9 cellular contexts compared by ENCODE assay signal in genomic region chr14:69580009-69580577, GRCh38. TPM values are rescaled to one million over a fixed set of nuclear protein-coding genes. Genes with fewer than 3 reads are reported as not detected.
DNase-seq lines count a peak whose midpoint lies in the region; ATAC-seq and TF ChIP-seq lines count a peak whose summit lies in the region.
"Had no signal": no experiment of that assay in that cellular context is flagged by ENCODE, and none has a peak within 500 bp of the region (broad histone marks: within the 10 kb centered on the region; RNA-seq: fewer than 3 reads in every experiment).

No MANE protein-coding gene starts in this region.

- H2BK15ac ChIP-seq in neuronal stem cell (ENCODE audit: low read length) = peak overlapping the region; percentile 68

- H3K9me3 ChIP-seq in PC-9 (ENCODE audit: insufficient read depth, low read depth) (no peaks in the 10 kb centered on the region), neuronal stem cell (replicated peaks in 1 of 2; ENCODE audit: control insufficient read depth in 2 of 2, insufficient read depth in 1 of 2, low read depth in 1 of 2, low read length in 2 of 2) (peaks cover 3 to 5% of the 10 kb centered on the region in 2 donors)
- H3K9me3 ChIP-seq: SJSA1 had no signal

- ATAC-seq in esophagus mucosa (peak; percentile 94), HG03025 (IDR thresholded peaks at IDR 0.05; ENCODE audit: low FRiP score, unreplicated experiment) (no peak), HG02870 (IDR thresholded peaks at IDR 0.05; ENCODE audit: unreplicated experiment) (no peak)

- H2BK12ac ChIP-seq in neuronal stem cell (ENCODE audit: low read length) = peak overlapping the region; percentile 18

- BruUV-seq in Calu3 (replicated peaks; lab: Mats Ljungman, UMichigan) (no TSS peak), PC-9 (replicated peaks; lab: Mats Ljungman, UMichigan) (no TSS peak)

- no CpG with 5 or more reads among the region's 7 CpGs for WGBS in neuronal stem cell (ENCODE audit: extremely low coverage in 2 of 2, insufficient read length in 2 of 2, insufficient replicate concordance in 1 of 2), 2 donors

- H3K4me3 Mint-ChIP-seq in Calu3 (ENCODE audit: low read depth, unreplicated experiment) = no peak overlapping the region

- H3K27ac Mint-ChIP-seq in Calu3 (ENCODE audit: unreplicated experiment) = no peak overlapping the region

- H3K36me3 ChIP-seq in PC-9 (ENCODE audit: low read depth) (no peaks in the 10 kb centered on the region), neuronal stem cell (replicated peaks in 1 of 2; ENCODE audit: control insufficient read depth in 2 of 2, insufficient read depth in 2 of 2, low read length in 2 of 2) (no peaks in the 10 kb centered on the region)
- H3K36me3 ChIP-seq: SJSA1 had no signal

- H3K4me1 ChIP-seq in PC-9 (replicated peaks; ENCODE audit: insufficient read depth) = peaks cover 21% of the 10 kb centered on the region
- H3K4me1 ChIP-seq in neuronal stem cell (ENCODE audit: control insufficient read depth in 2 of 2, insufficient read depth in 1 of 2, low read depth in 1 of 2, low read length in 2 of 2) = peaks cover 0 to 5% of the 10 kb centered on the region in 2 donors
- H3K4me1 ChIP-seq: SJSA1 had no signal

- H3K27ac ChIP-seq in PC-9 (no peak overlapping the region), neuronal stem cell (replicated peaks; ENCODE audit: low read length) (peak overlapping the region; percentile 9)
- H3K27ac ChIP-seq: SJSA1 had no signal

- DNase-seq in Calu3 (peak; percentile 66), HT1080 (ENCODE audit: low read depth) (peak; percentile 59), PC-9 (peak; percentile 44 to 95), neuronal stem cell (ENCODE audit: low spot score) (no peak), SKM-1 (lab: John Stamatoyannopoulos, UW; ENCODE audit: unreplicated experiment) (no peak)

- intact Hi-C loops in Calu3 (cut with micrococcal nuclease; ENCODE audit: unreplicated experiment) = no loop called here
- intact Hi-C loops in PC-9 (cut with micrococcal nuclease; ENCODE audit: unreplicated experiment) = no loop called here

- H2AFZ ChIP-seq in PC-9 (no peak overlapping the region), neuronal stem cell (ENCODE audit: low read length) (peak overlapping the region; percentile 72)

- H3K18ac ChIP-seq in neuronal stem cell (ENCODE audit: low read length) = no peak overlapping the region

- H2BK120ac ChIP-seq in neuronal stem cell (ENCODE audit: low read depth, low read length) = no peak overlapping the region

- no peak overlapping the region for H3K23ac ChIP-seq in neuronal stem cell (ENCODE audit: low read depth, low read length, poor library complexity)

- CTCF ChIA-PET in Calu3 (lab: Charles Lee) = interaction anchor here (0.5 to 2.0 kb wide), 8 partner anchors 45 to 507 kb away, joined by 3 to 7 read pairs (median 4); no protein-coding TSS in a partner anchor
- CTCF ChIA-PET in PC-9 (lab: Charles Lee) = no interaction called here

- peaks cover 11% of the 10 kb centered on the region; the same call in 1 of the 2 replicates for H3F3A ChIP-seq in PC-9 (ENCODE audit: insufficient read depth, low read depth)

- peak overlapping the region; percentile 31 for H3K4me2 ChIP-seq in PC-9
- no peak overlapping the region for H3K4me2 ChIP-seq in neuronal stem cell (ENCODE audit: insufficient read depth, low read length, poor library complexity, severe bottlenecking)

- H3K4me3 ChIP-seq in PC-9 (no peak overlapping the region), neuronal stem cell (ENCODE audit: low read length in 2 of 2) (peak overlapping the region in 1 of 2 donors; percentile 23)
- H3K4me3 ChIP-seq: SJSA1 had no signal

- H3K79me2 ChIP-seq in PC-9 (ENCODE audit: low read depth) = no peaks in the 10 kb centered on the region

- H3K9ac ChIP-seq in neuronal stem cell (ENCODE audit: low read depth, low read length, poor library complexity) = peak overlapping the region; percentile 66

- H3K4me1 Mint-ChIP-seq in Calu3 (ENCODE audit: low read depth, unreplicated experiment) = peaks cover 8% of the 10 kb centered on the region

- no peaks in the 10 kb centered on the region for H3K36me3 Mint-ChIP-seq in Calu3 (ENCODE audit: insufficient read depth, unreplicated experiment)

- H4K8ac ChIP-seq in neuronal stem cell (ENCODE audit: low read depth, low read length) = peak overlapping the region; percentile 56

- H4K91ac ChIP-seq in neuronal stem cell (ENCODE audit: low read depth, low read length, poor library complexity) = no peak overlapping the region

- no peaks in the 10 kb centered on the region for H4K20me1 ChIP-seq in PC-9 (ENCODE audit: insufficient read depth)

- H3K9me2 ChIP-seq in PC-9 (ENCODE audit: insufficient read depth) = no peaks in the 10 kb centered on the region

- H3K14ac ChIP-seq in neuronal stem cell (ENCODE audit: low read length) = no peak overlapping the region

- no peaks in the 10 kb centered on the region for H3K9me3 Mint-ChIP-seq in Calu3 (ENCODE audit: low read depth, unreplicated experiment)

- peaks cover 2% of the 10 kb centered on the region for H3K79me1 ChIP-seq in neuronal stem cell (ENCODE audit: low read depth, low read length)

- peaks cover 19% of the 10 kb centered on the region for H3K27me3 Mint-ChIP-seq in Calu3 (ENCODE audit: unreplicated experiment)

- peak overlapping the region; percentile 20 for H2AK5ac ChIP-seq in neuronal stem cell (ENCODE audit: low read depth, low read length)

- H2BK5ac ChIP-seq in neuronal stem cell (ENCODE audit: low read length) = no peak overlapping the region

- TF ChIP-seq CTCF in Calu3 (IDR thresholded peaks at IDR 0.05; ENCODE audit: unreplicated experiment) = peak; percentile 38
- TF ChIP-seq CTCF in PC-9 (conservative IDR thresholded peaks at IDR 0.05) = peak; percentile 64; the same call in 1 of the 2 replicates

- H3K4ac ChIP-seq in neuronal stem cell (ENCODE audit: low read length) = no peak overlapping the region

- POLR2A ChIA-PET in PC-9 (lab: Charles Lee; ENCODE audit: unreplicated experiment) = no interaction called here

- no peaks in the 10 kb centered on the region for H3K27me3 ChIP-seq in PC-9 (ENCODE audit: insufficient read depth, low read depth)
- H3K27me3 ChIP-seq in neuronal stem cell (ENCODE audit: control insufficient read depth in 3 of 3, insufficient read depth in 3 of 3, low read depth in 1 of 3, low read length in 3 of 3) = no peaks in the 10 kb centered on the region

RNA-seq across cellular contexts. Expression of gene CCDC177, which starts 5.4 kb away (rescaled TPM):
- total RNA-seq in Calu3 (2022) = not detected in 2 replicates
- total RNA-seq in HT1080 (2014; rRNA removed; shearing (Covaris generic)) = not detected in 2 replicates
- polyA plus RNA-seq in HT1080 (2015; cell fraction: cytosol; rRNA removed) = not detected in 2 replicates
- polyA plus RNA-seq in HT1080 (2015; cell fraction: nucleus; rRNA removed) = not detected in 2 replicates
- total RNA-seq in PC-9 (2021) = not detected in 2 replicates
- not detected for total RNA-seq in esophagus mucosa
- 7.6 TPM for polyA plus RNA-seq in neuronal stem cell (2013, experiment 1 of 2)
- 7.7 TPM for polyA plus RNA-seq in neuronal stem cell (2013, experiment 2 of 2)
- total RNA-seq: SJSA1 had no signal

RNA-seq across cellular contexts. Expression of gene SUSD6, which starts 31.3 kb away (rescaled TPM):
- total RNA-seq in Calu3 (2022) = 44.7 and 45.5 TPM in 2 replicates
- 2.7 and 4.3 TPM in 2 replicates for total RNA-seq in HT1080 (2014; rRNA removed; shearing (Covaris generic))
- polyA plus RNA-seq in HT1080 (2015; cell fraction: cytosol; rRNA removed) = 6.8 and 8.2 TPM in 2 replicates
- 16.3 and 18.7 TPM in 2 replicates for polyA plus RNA-seq in HT1080 (2015; cell fraction: nucleus; rRNA removed)
- total RNA-seq in PC-9 (2021) = 24.1 and 43.3 TPM in 2 replicates
- total RNA-seq in esophagus mucosa = 35.2 TPM
- 5.6 TPM for polyA plus RNA-seq in neuronal stem cell (2013, experiment 1 of 2)
- polyA plus RNA-seq in neuronal stem cell (2013, experiment 2 of 2) = 5.6 TPM

Comparison
In these comparisons a context has a peak if more than half of its experiments do, and no peak if none do; other contexts are left out.
1. DNase-seq: peak in Calu3 (single experiment), HT1080 (single experiment) and PC-9 (2 of 2); none in neuronal stem cell (single experiment) and SKM-1 (single experiment).